Comparison of ENCODE assay signal across 25 cellular contexts in the genomic region with DNA sequence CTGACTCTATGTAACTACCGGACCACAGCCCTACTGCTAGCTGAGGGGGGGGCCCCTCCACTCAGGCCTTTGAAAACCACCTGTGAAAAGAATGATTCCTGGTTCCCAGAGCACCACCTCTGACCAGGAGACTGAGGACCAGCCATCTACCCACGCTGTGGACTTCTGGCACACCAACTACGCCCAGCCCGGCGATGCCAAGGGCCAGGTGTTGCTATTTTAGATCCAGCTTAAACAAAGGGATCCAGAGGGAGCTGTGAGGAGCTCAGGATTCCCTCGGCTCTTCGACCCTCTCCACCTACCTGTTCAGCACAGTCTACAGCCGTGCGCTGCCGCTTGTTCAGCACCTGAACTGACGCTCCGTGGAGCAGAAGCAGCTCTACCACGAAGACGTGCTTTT.
"Had no signal": no experiment of that assay in that cellular context is flagged by ENCODE, and none has a peak within 500 bp of the region (broad histone marks: within the 10 kb centered on the region; RNA-seq: fewer than 3 reads in every experiment).

No MANE protein-coding gene starts in this region.

- H3K4me3 ChIP-seq: colonic mucosa, coronary artery, dorsolateral prefrontal cortex, esophagus muscularis mucosa, esophagus squamous epithelium, gastrocnemius medialis, gastroesophageal sphincter, heart left ventricle, heart right ventricle, hepatocyte had no signal

- H3K9me3 Mint-ChIP-seq: dendritic cell treated with granulocyte-macrophage colony-stimulating factor and Interleukin-4, amounts not matched to agents 40 ng/mL and 50 ng/mL, for 4 days; effector memory CD8-positive, alpha-beta T cell; endodermal cell had no signal

- H3K27ac ChIP-seq: colonic mucosa, coronary artery, dorsolateral prefrontal cortex, epithelial cell of prostate, esophagus muscularis mucosa, esophagus squamous epithelium, foreskin keratinocyte, gastrocnemius medialis, gastroesophageal sphincter, heart left ventricle, heart right ventricle, hepatocyte had no signal

- H3K27ac Mint-ChIP-seq: dendritic cell treated with granulocyte-macrophage colony-stimulating factor and Interleukin-4, amounts not matched to agents 40 ng/mL and 50 ng/mL, for 4 days; effector memory CD8-positive, alpha-beta T cell; endodermal cell had no signal

- DNase-seq: colonic mucosa; cortex of kidney; dermis blood vessel endothelial cell; dorsolateral prefrontal cortex; effector CD4-positive, alpha-beta T cell; effector CD8-positive, alpha-beta T cell; effector memory CD4-positive, alpha-beta T cell; effector memory CD8-positive, alpha-beta T cell; endodermal cell; erythroblast; esophagus squamous epithelium; foreskin fibroblast; foreskin keratinocyte; foreskin melanocyte; gastrocnemius medialis; glutamatergic neuron; heart left ventricle; heart right ventricle had no signal

- ATAC-seq: effector memory CD8-positive, alpha-beta T cell; esophagus mucosa; foreskin keratinocyte; gastrocnemius medialis; gastroesophageal sphincter; heart left ventricle; heart right ventricle had no signal

- H3K4me2 ChIP-seq: hepatocyte had no signal

- H3K36me3 ChIP-seq: colonic mucosa had no signal

- H3K4me1 Mint-ChIP-seq: endodermal cell had no signal

- H2AFZ ChIP-seq: hepatocyte had no signal

- H3K4me1 ChIP-seq: colonic mucosa, esophagus muscularis mucosa, esophagus squamous epithelium, foreskin keratinocyte, gastrocnemius medialis, heart left ventricle, heart right ventricle had no signal

- H3K27me3 Mint-ChIP-seq: dendritic cell treated with granulocyte-macrophage colony-stimulating factor and Interleukin-4, amounts not matched to agents 40 ng/mL and 50 ng/mL, for 4 days; effector memory CD8-positive, alpha-beta T cell had no signal

- H3K4me3 Mint-ChIP-seq: dendritic cell treated with granulocyte-macrophage colony-stimulating factor and Interleukin-4, amounts not matched to agents 40 ng/mL and 50 ng/mL, for 4 days; effector memory CD8-positive, alpha-beta T cell; endodermal cell had no signal

- H3K27me3 ChIP-seq: colonic mucosa, dorsolateral prefrontal cortex, esophagus muscularis mucosa, esophagus squamous epithelium, foreskin keratinocyte, gastrocnemius medialis, gastroesophageal sphincter, heart left ventricle, heart right ventricle, hepatocyte had no signal

- H3K9me3 ChIP-seq: colonic mucosa, esophagus muscularis mucosa, esophagus squamous epithelium, gastrocnemius medialis, gastroesophageal sphincter, heart left ventricle, heart right ventricle had no signal
